ENCODE assay signal across 9 cellular contexts in genomic region chr11:48064306-48064705, GRCh38.
A peak's percentile ranks its signal among the peaks of the same experiment; 100 is the strongest.
DNase-seq lines count a peak whose midpoint lies in the region; ATAC-seq and TF ChIP-seq lines count a peak whose summit lies in the region.
"Had no signal": no experiment of that assay in that cellular context is flagged by ENCODE, and none has a peak within 500 bp of the region (broad histone marks: within the 10 kb centered on the region; RNA-seq: fewer than 3 reads in every experiment).

No MANE protein-coding gene starts in this region.

- no peak for ATAC-seq in HG03039 (IDR thresholded peaks at IDR 0.05; ENCODE audit: unreplicated experiment)

- TF ChIP-seq CTCF in AG04449 (IDR thresholded peaks at IDR 0.05; ENCODE audit: insufficient read depth, low read length, missing control alignments) (no peak), osteocyte (IDR thresholded peaks at IDR 0.05) (no peak)

- peak overlapping the region; percentile 33 for H3K4me3 ChIP-seq in AG04449 (ENCODE audit: low read depth, low read length)

- H3K4me1 Mint-ChIP-seq in osteocyte (ENCODE audit: unreplicated experiment) = peaks cover 45% of the 10 kb centered on the region

- POLR2A ChIA-PET in AG04449 (lab: Yijun Ruan, JAX) = interaction anchor here (0.9 to 2.7 kb wide), 5 partner anchors 12 to 133 kb away, joined by 5 to 9 read pairs (median 6); no protein-coding TSS in a partner anchor

- DNase-seq in AG04449 (ENCODE audit: low read depth, low spot score) = peak; percentile 72
- peak; percentile 61 for DNase-seq in NCI-H226
- DNase-seq in fibroblast of gingiva (ENCODE audit: low read depth) = peak; percentile 48
- DNase-seq in osteocyte (ENCODE audit: extremely low spot score, unreplicated experiment) = no peak
- no peak for DNase-seq in GM19240 (ENCODE audit: insufficient read length, low spot score)
- DNase-seq in amygdala (lab: John Stamatoyannopoulos, UW) = no peak
- no peak for DNase-seq in SIG-M5 (lab: John Stamatoyannopoulos, UW)
- DNase-seq: NCI-H510A treated with DMSO at 0.1 percent for 48 hours had no signal

- H3K4me3 Mint-ChIP-seq in osteocyte (ENCODE audit: unreplicated experiment) = peak overlapping the region; percentile 43

- CTCF ChIA-PET in AG04449 (lab: Yijun Ruan, JAX) = interaction anchor here (0.7 to 4.1 kb wide), 7 partner anchors 12 to 137 kb away, joined by 3 to 27 read pairs (median 4); no protein-coding TSS in a partner anchor

- H3K9me3 Mint-ChIP-seq in osteocyte (ENCODE audit: unreplicated experiment) = no peaks in the 10 kb centered on the region

- no peaks in the 10 kb centered on the region for H3K36me3 Mint-ChIP-seq in osteocyte (ENCODE audit: unreplicated experiment)

- H3K27me3 Mint-ChIP-seq in osteocyte (ENCODE audit: unreplicated experiment) = no peaks in the 10 kb centered on the region

- peak overlapping the region; percentile 87 for H3K27ac Mint-ChIP-seq in osteocyte (ENCODE audit: unreplicated experiment)

Comparison
In these comparisons a context has a peak if more than half of its experiments do, and no peak if none do; other contexts are left out.
1. DNase-seq: peak in AG04449 (single experiment), NCI-H226 (single experiment) and fibroblast of gingiva (single experiment); none in osteocyte (single experiment), GM19240 (single experiment), amygdala (0 of 56) and SIG-M5 (single experiment).